ENCODE assay signal across 30 cellular contexts in the genomic region with DNA sequence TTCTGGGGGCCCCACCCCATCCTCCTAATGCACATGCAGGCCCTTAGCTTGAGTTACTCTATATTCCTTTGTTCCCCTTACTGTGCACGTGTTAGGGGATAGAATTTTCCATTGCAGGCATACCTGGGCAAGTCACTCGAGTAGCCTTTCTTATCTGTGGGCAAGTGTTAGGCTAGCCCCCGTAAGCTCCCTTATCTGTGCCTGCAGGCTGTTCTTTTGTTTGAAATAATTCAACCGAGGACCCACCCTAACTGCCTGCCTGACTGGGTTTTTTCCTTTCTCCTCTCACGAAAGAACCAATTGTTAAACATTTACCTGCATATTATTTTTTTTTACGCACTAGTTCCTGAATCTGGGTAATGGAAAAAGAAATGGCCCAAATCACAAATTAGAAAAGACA. TPM values are rescaled to one million over a fixed set of nuclear protein-coding genes. Genes with fewer than 3 reads are reported as not detected.
"Had no signal": no experiment of that assay in that cellular context is flagged by ENCODE, and none has a peak within 500 bp of the region (broad histone marks: within the 10 kb centered on the region; RNA-seq: fewer than 3 reads in every experiment).

No MANE protein-coding gene starts in this region.

- H3K4me2 ChIP-seq: smooth muscle cell had no signal

- H3K4me1 ChIP-seq: prostate gland, spleen, suprapubic skin, testis, tibial artery, transverse colon, upper lobe of right lung, uterus had no signal

- H3K36me3 ChIP-seq: neutrophil, pancreas, prostate gland, spleen, suprapubic skin, tibial artery, transverse colon, upper lobe of right lung, uterus had no signal

- ATAC-seq: naive thymus-derived CD8-positive, alpha-beta T cell; natural killer cell treated with Interleukin-12 subunit alpha and Interleukin-12 subunit beta and Interleukin-15 and Interleukin-18, amount 100 ng/mL, for 72 hours; pancreas; right cardiac atrium; sciatic nerve; stimulated activated memory B cell treated with anti-CD40 and anti-IgM and Interleukin-4, amounts not matched to agents 10 μg/mL and 1 μg/mL and 100 μg/mL, for 72 hours; stimulated activated naive CD8-positive, alpha-beta T cell treated with anti-CD3 and anti-CD28 coated beads, Interleukin-15, amount 100 ng/mL, for 72 hours; upper lobe of right lung had no signal

- H3K4me3 ChIP-seq: pancreas, prostate gland, skin epidermis, smooth muscle cell, spleen, suprapubic skin, testis, tibial artery, transverse colon, upper lobe of right lung, uterus had no signal

- H3K27me3 Mint-ChIP-seq: naive B cell; natural killer cell treated with Interleukin-12 subunit alpha and Interleukin-12 subunit beta and Interleukin-15 and Interleukin-18, amount 100 ng/mL, for 72 hours; stimulated activated memory B cell treated with anti-CD40 and anti-IgM and Interleukin-4, amounts not matched to agents 10 μg/mL and 1 μg/mL and 100 μg/mL, for 72 hours; stimulated activated naive CD8-positive, alpha-beta T cell treated with anti-CD3 and anti-CD28 coated beads, Interleukin-15, amount 100 ng/mL, for 72 hours; type B pancreatic cell had no signal

- FAIRE-seq: pancreas had no signal

- H3K36me3 Mint-ChIP-seq: naive B cell; natural killer cell treated with Interleukin-12 subunit alpha and Interleukin-12 subunit beta and Interleukin-15 and Interleukin-18, amount 100 ng/mL, for 72 hours; stimulated activated memory B cell treated with anti-CD40 and anti-IgM and Interleukin-4, amounts not matched to agents 10 μg/mL and 1 μg/mL and 100 μg/mL, for 72 hours; type B pancreatic cell had no signal

- H3K9me3 ChIP-seq: neutrophil, pancreas, prostate gland, suprapubic skin, testis, tibial artery, transverse colon, upper lobe of right lung, uterus had no signal

- H3K4me1 Mint-ChIP-seq: naive thymus-derived CD8-positive, alpha-beta T cell; neural crest cell; stimulated activated memory B cell treated with anti-CD40 and anti-IgM and Interleukin-4, amounts not matched to agents 10 μg/mL and 1 μg/mL and 100 μg/mL, for 72 hours; stimulated activated naive CD8-positive, alpha-beta T cell treated with anti-CD3 and anti-CD28 coated beads, Interleukin-15, amount 100 ng/mL, for 72 hours had no signal

- H3K27me3 ChIP-seq: neutrophil, pancreas, spleen, suprapubic skin, testis, tibial artery, transverse colon, upper lobe of right lung, uterus had no signal

- H3K9me3 Mint-ChIP-seq: natural killer cell treated with Interleukin-12 subunit alpha and Interleukin-12 subunit beta and Interleukin-15 and Interleukin-18, amount 100 ng/mL, for 72 hours; neural crest cell; stimulated activated naive CD8-positive, alpha-beta T cell treated with anti-CD3 and anti-CD28 coated beads, Interleukin-15, amount 100 ng/mL, for 72 hours; type B pancreatic cell had no signal

- H3K27ac ChIP-seq: neutrophil, pancreas, prostate gland, skin epidermis, spleen, suprapubic skin, testis, tibial artery, transverse colon, upper lobe of right lung, uterus had no signal

- H3K27ac Mint-ChIP-seq: naive B cell; naive thymus-derived CD8-positive, alpha-beta T cell; natural killer cell treated with Interleukin-12 subunit alpha and Interleukin-12 subunit beta and Interleukin-15 and Interleukin-18, amount 100 ng/mL, for 72 hours; nephron progenitor cell; stimulated activated memory B cell treated with anti-CD40 and anti-IgM and Interleukin-4, amounts not matched to agents 10 μg/mL and 1 μg/mL and 100 μg/mL, for 72 hours; stimulated activated naive CD8-positive, alpha-beta T cell treated with anti-CD3 and anti-CD28 coated beads, Interleukin-15, amount 100 ng/mL, for 72 hours; type B pancreatic cell had no signal

- H3K4me3 Mint-ChIP-seq: naive B cell; naive thymus-derived CD8-positive, alpha-beta T cell; natural killer cell treated with Interleukin-12 subunit alpha and Interleukin-12 subunit beta and Interleukin-15 and Interleukin-18, amount 100 ng/mL, for 72 hours; nephron progenitor cell; neural crest cell; stimulated activated memory B cell treated with anti-CD40 and anti-IgM and Interleukin-4, amounts not matched to agents 10 μg/mL and 1 μg/mL and 100 μg/mL, for 72 hours; stimulated activated naive CD8-positive, alpha-beta T cell treated with anti-CD3 and anti-CD28 coated beads, Interleukin-15, amount 100 ng/mL, for 72 hours; type B pancreatic cell had no signal

- DNase-seq: naive B cell; naive thymus-derived CD8-positive, alpha-beta T cell; nephron progenitor cell; nucleus accumbens; pancreas; right cardiac atrium; stimulated activated CD4-positive, alpha-beta T cell treated with anti-CD3 and anti-CD28 coated beads, Interleukin-12 subunit alpha, Interleukin-12 subunit beta, amount 100 ng/mL, for 4 hours; stimulated activated CD4-positive, alpha-beta T cell treated with anti-CD3 and anti-CD28 coated beads, Interleukin-1b, Interleukin-23, amount 100 ng/mL, for 48 hours; stimulated activated CD4-positive, alpha-beta T cell treated with anti-CD3 and anti-CD28 coated beads, Interleukin-4, amount 100 ng/mL, for 1 hour; stimulated activated CD4-positive, alpha-beta T cell treated with anti-CD3 and anti-CD28 coated beads, Interleukin-4, amount 100 ng/mL, for 4 hours; stimulated activated CD8-positive, alpha-beta memory T cell treated with anti-CD3 and anti-CD28 coated beads, Interleukin-4, amount 100 ng/mL, for 48 hours; stimulated activated naive CD4-positive, alpha-beta T cell; stimulated activated naive CD8-positive, alpha-beta T cell treated with anti-CD3 and anti-CD28 coated beads, Interleukin-15, amount 100 ng/mL, for 72 hours; substantia nigra; testis; tibial artery; transverse colon; upper lobe of right lung; uterus had no signal

RNA-seq across cellular contexts. Expression of a gene that starts 21.3 kb away (rescaled TPM):
- polyA plus RNA-seq: naive thymus-derived CD8-positive, alpha-beta T cell had no signal
